In the genomic region with DNA sequence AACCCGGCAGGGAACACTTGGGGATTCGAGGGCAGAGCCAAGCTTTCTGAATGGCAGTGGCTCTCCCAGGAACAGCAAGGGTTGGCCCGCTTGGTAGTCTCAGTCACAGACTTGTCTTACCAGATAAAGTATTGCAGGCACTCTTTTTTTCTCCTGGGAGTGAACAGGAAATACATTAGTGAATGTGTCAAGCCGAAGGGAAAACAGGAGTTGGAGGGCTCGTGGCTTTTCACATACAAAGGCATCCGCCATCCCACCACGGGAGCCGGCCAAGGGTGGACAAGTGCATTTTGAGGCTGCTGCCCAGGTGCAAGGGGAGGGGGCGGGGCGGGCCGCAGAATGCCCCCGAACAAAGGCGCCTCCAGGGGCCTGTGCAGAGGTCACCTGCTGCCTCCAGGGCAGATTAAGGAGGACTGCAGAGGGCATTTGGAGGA, we compare ENCODE assay signal across 10 cellular contexts.
DNase-seq lines count a peak whose midpoint lies in the region; ATAC-seq and TF ChIP-seq lines count a peak whose summit lies in the region.
"Had no signal": no experiment of that assay in that cellular context is flagged by ENCODE, and none has a peak within 500 bp of the region (broad histone marks: within the 10 kb centered on the region; RNA-seq: fewer than 3 reads in every experiment).

No MANE protein-coding gene starts in this region.

- DNase-seq in cardiac fibroblast (ENCODE audit: low read depth in 2 of 2) (peak; percentile 15 to 29), OCI-M2 (lab: John Stamatoyannopoulos, UW; ENCODE audit: unreplicated experiment) (no peak), GM23248 (no peak)
- DNase-seq in activated CD8-positive, alpha-beta memory T cell treated with anti-CD3 and anti-CD28 coated beads, Interleukin-2, amount 50 U/mL, for 4 hours: no peak
- DNase-seq in stimulated activated effector memory CD8-positive, alpha-beta T cell treated with anti-CD3 and anti-CD28 coated beads, Interleukin-12 subunit alpha, Interleukin-12 subunit beta, amount 100 ng/mL, for 72 hours (ENCODE audit: low spot score in 2 of 2): no peak
- DNase-seq: activated T-cell treated with anti-CD3 and anti-CD28 coated beads for 4 hours; CD4-positive, alpha-beta memory T cell had no signal

- peaks cover 16 to 34% (median 32%) of the 10 kb centered on the region in 10 experiments for H3K4me1 ChIP-seq in BLaER1 treated with 17β-estradiol and CSF1 and Interleukin-3, amounts not matched to agents 10 nM and 100 nM
- H3K4me1 ChIP-seq in GM23248 (ENCODE audit: insufficient read depth): no peaks in the 10 kb centered on the region

- H3K36me3 Mint-ChIP-seq in stimulated activated effector memory CD8-positive, alpha-beta T cell treated with anti-CD3 and anti-CD28 coated beads, Interleukin-12 subunit alpha, Interleukin-12 subunit beta, amount 100 ng/mL, for 72 hours: no peaks in the 10 kb centered on the region

- no peaks in the 10 kb centered on the region for H3K79me2 ChIP-seq in GM23248 (ENCODE audit: insufficient read depth)

- in situ Hi-C loops in GM23248 (cut with MboI): no loop called here

- peak overlapping the region in 8 of 11 experiments; percentile 15 to 66 (median 54); a peak in 12 of 22 replicates for H3K9ac ChIP-seq in BLaER1 treated with 17β-estradiol and CSF1 and Interleukin-3, amounts not matched to agents 10 nM and 100 nM
- H3K9ac ChIP-seq in GM23248: no peak overlapping the region

- no peak overlapping the region for H2AFZ ChIP-seq in GM23248

- peak overlapping the region in 7 of 11 experiments; percentile 31 to 66 (median 62); a peak in 12 of 22 replicates for H3K27ac ChIP-seq in BLaER1 treated with 17β-estradiol and CSF1 and Interleukin-3, amounts not matched to agents 10 nM and 100 nM
- H3K27ac ChIP-seq in GM23248: no peak overlapping the region

- H3K4me3 ChIP-seq in BLaER1 treated with 17β-estradiol and CSF1 and Interleukin-3, amounts not matched to agents 10 nM and 100 nM: peak overlapping the region in 9 of 10 experiments; percentile 26 to 58 (median 43); a peak in 15 of 20 replicates
- H3K4me3 ChIP-seq in cardiac fibroblast (replicated peaks in 1 of 2; ENCODE audit: low read depth in 2 of 2, low read length in 2 of 2) (no peak overlapping the region), GM23248 (no peak overlapping the region)

- H3F3A ChIP-seq in GM23248 (ENCODE audit: insufficient read depth): no peaks in the 10 kb centered on the region

- H3K9me3 ChIP-seq in BLaER1 treated with 17β-estradiol and CSF1 and Interleukin-3, amounts not matched to agents 10 nM and 100 nM (replicated peaks in 1 of 11): peaks cover 10 to 27% (median 16%) of the 10 kb centered on the region in 11 experiments; a peak in 20 of 22 replicates
- no peaks in the 10 kb centered on the region for H3K9me3 ChIP-seq in GM23248 (ENCODE audit: low read depth)

- peak overlapping the region; percentile 90 to 95 (median 93) for H3K4me2 ChIP-seq in BLaER1 treated with 17β-estradiol and CSF1 and Interleukin-3, amounts not matched to agents 10 nM and 100 nM
- no peak overlapping the region for H3K4me2 ChIP-seq in GM23248 (ENCODE audit: unreplicated experiment)

- no peaks in the 10 kb centered on the region; a peak in 1 of 22 replicates for H4K20me1 ChIP-seq in BLaER1 treated with 17β-estradiol and CSF1 and Interleukin-3, amounts not matched to agents 10 nM and 100 nM
- no peaks in the 10 kb centered on the region for H4K20me1 ChIP-seq in GM23248 (ENCODE audit: insufficient read depth)

- no peak overlapping the region for H3K27ac Mint-ChIP-seq in stimulated activated effector memory CD8-positive, alpha-beta T cell treated with anti-CD3 and anti-CD28 coated beads, Interleukin-12 subunit alpha, Interleukin-12 subunit beta, amount 100 ng/mL, for 72 hours

- H3K9me2 ChIP-seq in GM23248 (ENCODE audit: insufficient read depth): no peaks in the 10 kb centered on the region

- TF ChIP-seq CTCF in cardiac fibroblast (IDR thresholded peaks at IDR 0.05; ENCODE audit: low read depth, low read length): no peak

- ATAC-seq in GM19463 (IDR thresholded peaks at IDR 0.05; ENCODE audit: unreplicated experiment) (peak; percentile 41), HG03159 (IDR thresholded peaks at IDR 0.05; ENCODE audit: unreplicated experiment) (peak; percentile 31)
- ATAC-seq in stimulated activated effector memory CD8-positive, alpha-beta T cell treated with anti-CD3 and anti-CD28 coated beads, Interleukin-12 subunit alpha, Interleukin-12 subunit beta, amount 100 ng/mL, for 72 hours: no peak

- no peaks in the 10 kb centered on the region for H3K27me3 ChIP-seq in BLaER1 treated with 17β-estradiol and CSF1 and Interleukin-3, amounts not matched to agents 10 nM and 100 nM
- no peaks in the 10 kb centered on the region for H3K27me3 ChIP-seq in GM23248 (replicated peaks; ENCODE audit: insufficient read depth)

- H3K9me3 Mint-ChIP-seq in stimulated activated effector memory CD8-positive, alpha-beta T cell treated with anti-CD3 and anti-CD28 coated beads, Interleukin-12 subunit alpha, Interleukin-12 subunit beta, amount 100 ng/mL, for 72 hours: no peaks in the 10 kb centered on the region

- H3K4me3 Mint-ChIP-seq in stimulated activated effector memory CD8-positive, alpha-beta T cell treated with anti-CD3 and anti-CD28 coated beads, Interleukin-12 subunit alpha, Interleukin-12 subunit beta, amount 100 ng/mL, for 72 hours: no peak overlapping the region
- H3K4me3 Mint-ChIP-seq: CD4-positive, alpha-beta memory T cell had no signal

- no peaks in the 10 kb centered on the region for H3K4me1 Mint-ChIP-seq in stimulated activated effector memory CD8-positive, alpha-beta T cell treated with anti-CD3 and anti-CD28 coated beads, Interleukin-12 subunit alpha, Interleukin-12 subunit beta, amount 100 ng/mL, for 72 hours
- H3K4me1 Mint-ChIP-seq: CD4-positive, alpha-beta memory T cell had no signal

- 57 to 67% methylated on average over 13 of the region's 13 CpGs for WGBS in GM23248 (ENCODE audit: low coverage in 1 of 2, low lambda C conversion rate in 2 of 2, missing lambda C conversion rate in 2 of 2), 2 experiments

- no peaks in the 10 kb centered on the region for H3K36me3 ChIP-seq in BLaER1 treated with 17β-estradiol and CSF1 and Interleukin-3, amounts not matched to agents 10 nM and 100 nM
- H3K36me3 ChIP-seq in GM23248 (ENCODE audit: low read depth): no peaks in the 10 kb centered on the region

Comparison
In these comparisons a context has a peak if more than half of its experiments do, and no peak if none do; other contexts are left out.
1. H3K4me3 ChIP-seq: peak in BLaER1 treated with 17β-estradiol and CSF1 and Interleukin-3, amounts not matched to agents 10 nM and 100 nM (9 of 10); none in cardiac fibroblast (0 of 2) and GM23248 (single experiment).
2. DNase-seq: peak in cardiac fibroblast (2 of 2); none in OCI-M2 (single experiment), activated CD8-positive, alpha-beta memory T cell treated with anti-CD3 and anti-CD28 coated beads, Interleukin-2, amount 50 U/mL, for 4 hours (single experiment), stimulated activated effector memory CD8-positive, alpha-beta T cell treated with anti-CD3 and anti-CD28 coated beads, Interleukin-12 subunit alpha, Interleukin-12 subunit beta, amount 100 ng/mL, for 72 hours (0 of 2) and GM23248 (single experiment).